24 cellular contexts compared by ENCODE assay signal in genomic region chr7:1926908-1927306, GRCh38.
DNase-seq lines count a peak whose midpoint lies in the region; ATAC-seq and TF ChIP-seq lines count a peak whose summit lies in the region.
"Had no signal": no experiment of that assay in that cellular context is flagged by ENCODE, and none has a peak within 500 bp of the region (broad histone marks: within the 10 kb centered on the region; RNA-seq: fewer than 3 reads in every experiment).

No MANE protein-coding gene starts in this region.

- CTCF ChIA-PET in activated naive CD4-positive, alpha-beta T cell treated with anti-CD3 and anti-CD28 coated beads, Interleukin-2, amount 10 ng/mL, durations not matched to agents 7 days and 5 days (lab: Charles Lee) = no interaction called here

- no peak overlapping the region for H3K4me3 ChIP-seq in upper lobe of right lung
- H3K4me3 ChIP-seq: A549, spleen, vagina had no signal

- peaks cover 65% of the 10 kb centered on the region for H3K4me1 Mint-ChIP-seq in activated naive CD4-positive, alpha-beta T cell treated with anti-CD3 and anti-CD28 coated beads, Interleukin-2, amount 10 ng/mL, durations not matched to agents 7 days and 5 days
- H3K4me1 Mint-ChIP-seq in central memory CD8-positive, alpha-beta T cell = peaks cover 67% of the 10 kb centered on the region
- peaks cover 53 to 70% of the 10 kb centered on the region in 2 donors for H3K4me1 Mint-ChIP-seq in stimulated activated naive B cell treated with anti-CD40 and anti-IgM and Interleukin-4, amounts not matched to agents 10 μg/mL and 1 μg/mL and 100 μg/mL, for 72 hours

- intact Hi-C loops in upper lobe of right lung (cut with DNase I) = no loop called here

- no peaks in the 10 kb centered on the region for H3K36me3 ChIP-seq in upper lobe of right lung
- H3K36me3 ChIP-seq: vagina had no signal

- no peak for DNase-seq in activated naive CD4-positive, alpha-beta T cell treated with anti-CD3 and anti-CD28 coated beads, Interleukin-2, amount 10 ng/mL, durations not matched to agents 7 days and 5 days
- no peak for DNase-seq in activated naive CD4-positive, alpha-beta T cell treated with anti-CD3 and anti-CD28 coated beads, Interleukin-2, amount 50 U/mL, for 72 hours (ENCODE audit: low spot score in 2 of 2)
- DNase-seq in NCI-H748 (lab: John Stamatoyannopoulos, UW; ENCODE audit: unreplicated experiment) (peak; percentile 83), upper lobe of right lung (no peak), SW480 (ENCODE audit: low spot score) (no peak), pons (ENCODE audit: low spot score) (no peak)
- DNase-seq in central memory CD8-positive, alpha-beta T cell (ENCODE audit: low spot score in 2 of 2) = no peak
- DNase-seq in stimulated activated naive B cell treated with anti-CD40 and anti-IgM and Interleukin-4, amounts not matched to agents 10 μg/mL and 1 μg/mL and 100 μg/mL, for 72 hours = no peak
- DNase-seq: activated CD4-positive, alpha-beta T cell treated with anti-CD3 and anti-CD28 coated beads for 1 hour; activated effector memory CD4-positive, alpha-beta T cell treated with anti-CD3 and anti-CD28 coated beads, Interleukin-2, amount 50 U/mL, for 16 hours; anterior cingulate cortex; cerebellar nuclear complex; EL; Kasumi-1; left cardiac atrium; NCI-H1105 treated with DMSO at 0.1 percent for 48 hours; NCI-H2107; NCI-H510A treated with DMSO at 0.1 percent for 48 hours; spleen; stimulated activated CD4-positive, alpha-beta T cell treated with anti-CD3 and anti-CD28 coated beads, Interleukin-4, amount 100 ng/mL, for 4 hours; T-helper 9 cell had no signal

- H3K27ac ChIP-seq in upper lobe of right lung = no peak overlapping the region
- H3K27ac ChIP-seq: A549, vagina had no signal

- H3K4me3 Mint-ChIP-seq in activated naive CD4-positive, alpha-beta T cell treated with anti-CD3 and anti-CD28 coated beads, Interleukin-2, amount 10 ng/mL, durations not matched to agents 7 days and 5 days = no peak overlapping the region
- peak overlapping the region; percentile 54 for H3K4me3 Mint-ChIP-seq in central memory CD8-positive, alpha-beta T cell
- H3K4me3 Mint-ChIP-seq in stimulated activated naive B cell treated with anti-CD40 and anti-IgM and Interleukin-4, amounts not matched to agents 10 μg/mL and 1 μg/mL and 100 μg/mL, for 72 hours = peak overlapping the region in 1 of 2 donors; percentile 30
- H3K4me3 Mint-ChIP-seq: mesothelial cell of epicardium had no signal

- no peak for TF ChIP-seq CTCF in upper lobe of right lung (IDR thresholded peaks at IDR 0.05)

- H3K9me3 Mint-ChIP-seq in activated naive CD4-positive, alpha-beta T cell treated with anti-CD3 and anti-CD28 coated beads, Interleukin-2, amount 10 ng/mL, durations not matched to agents 7 days and 5 days = peaks cover 2% of the 10 kb centered on the region
- no peaks in the 10 kb centered on the region for H3K9me3 Mint-ChIP-seq in activated naive CD4-positive, alpha-beta T cell treated with anti-CD3 and anti-CD28 coated beads, Interleukin-2, amount 50 U/mL, for 72 hours
- H3K9me3 Mint-ChIP-seq in central memory CD8-positive, alpha-beta T cell = no peaks in the 10 kb centered on the region
- H3K9me3 Mint-ChIP-seq in stimulated activated naive B cell treated with anti-CD40 and anti-IgM and Interleukin-4, amounts not matched to agents 10 μg/mL and 1 μg/mL and 100 μg/mL, for 72 hours = no peaks in the 10 kb centered on the region

- ATAC-seq in activated naive CD4-positive, alpha-beta T cell treated with anti-CD3 and anti-CD28 coated beads, Interleukin-2, amount 50 U/mL, for 72 hours = no peak
- ATAC-seq in central memory CD8-positive, alpha-beta T cell (replicated peaks; ENCODE audit: extremely low read depth, poor library complexity, severe bottlenecking) = peak; percentile 33
- ATAC-seq in stimulated activated naive B cell treated with anti-CD40 and anti-IgM and Interleukin-4, amounts not matched to agents 10 μg/mL and 1 μg/mL and 100 μg/mL, for 72 hours (replicated peaks) = peak; percentile 55 to 56
- no peak for ATAC-seq in upper lobe of right lung
- ATAC-seq: A549, left cardiac atrium had no signal

- H3K4me1 ChIP-seq in upper lobe of right lung = no peaks in the 10 kb centered on the region
- H3K4me1 ChIP-seq: A549 had no signal

- H3K36me3 Mint-ChIP-seq in activated naive CD4-positive, alpha-beta T cell treated with anti-CD3 and anti-CD28 coated beads, Interleukin-2, amount 10 ng/mL, durations not matched to agents 7 days and 5 days = peaks cover 49% of the 10 kb centered on the region
- peaks cover 0 to 13% of the 10 kb centered on the region in 2 donors for H3K36me3 Mint-ChIP-seq in activated naive CD4-positive, alpha-beta T cell treated with anti-CD3 and anti-CD28 coated beads, Interleukin-2, amount 50 U/mL, for 72 hours
- H3K36me3 Mint-ChIP-seq in central memory CD8-positive, alpha-beta T cell (ENCODE audit: insufficient read depth) = peaks cover 26% of the 10 kb centered on the region
- H3K36me3 Mint-ChIP-seq in stimulated activated naive B cell treated with anti-CD40 and anti-IgM and Interleukin-4, amounts not matched to agents 10 μg/mL and 1 μg/mL and 100 μg/mL, for 72 hours = peaks cover 32 to 80% of the 10 kb centered on the region in 2 donors

- peak overlapping the region; percentile 63 for H3K27ac Mint-ChIP-seq in activated naive CD4-positive, alpha-beta T cell treated with anti-CD3 and anti-CD28 coated beads, Interleukin-2, amount 10 ng/mL, durations not matched to agents 7 days and 5 days
- H3K27ac Mint-ChIP-seq in activated naive CD4-positive, alpha-beta T cell treated with anti-CD3 and anti-CD28 coated beads, Interleukin-2, amount 50 U/mL, for 72 hours = no peak overlapping the region
- peak overlapping the region; percentile 76 for H3K27ac Mint-ChIP-seq in central memory CD8-positive, alpha-beta T cell (ENCODE audit: low read depth)
- peak overlapping the region; percentile 85 for H3K27ac Mint-ChIP-seq in stimulated activated naive B cell treated with anti-CD40 and anti-IgM and Interleukin-4, amounts not matched to agents 10 μg/mL and 1 μg/mL and 100 μg/mL, for 72 hours
- H3K27ac Mint-ChIP-seq: mesothelial cell of epicardium had no signal

- H3K9me3 ChIP-seq in upper lobe of right lung = no peaks in the 10 kb centered on the region
- H3K9me3 ChIP-seq: A549, spleen, vagina had no signal

- no peaks in the 10 kb centered on the region for H3K27me3 ChIP-seq in upper lobe of right lung
- H3K27me3 ChIP-seq: spleen, vagina had no signal

- peaks cover 35% of the 10 kb centered on the region for H3K27me3 Mint-ChIP-seq in activated naive CD4-positive, alpha-beta T cell treated with anti-CD3 and anti-CD28 coated beads, Interleukin-2, amount 10 ng/mL, durations not matched to agents 7 days and 5 days
- no peaks in the 10 kb centered on the region for H3K27me3 Mint-ChIP-seq in central memory CD8-positive, alpha-beta T cell
- no peaks in the 10 kb centered on the region for H3K27me3 Mint-ChIP-seq in stimulated activated naive B cell treated with anti-CD40 and anti-IgM and Interleukin-4, amounts not matched to agents 10 μg/mL and 1 μg/mL and 100 μg/mL, for 72 hours

Comparison
In these comparisons a context has a peak if more than half of its experiments do, and no peak if none do; other contexts are left out.
1. H3K27ac Mint-ChIP-seq: peak in activated naive CD4-positive, alpha-beta T cell treated with anti-CD3 and anti-CD28 coated beads, Interleukin-2, amount 10 ng/mL, durations not matched to agents 7 days and 5 days (single experiment), central memory CD8-positive, alpha-beta T cell (single experiment) and stimulated activated naive B cell treated with anti-CD40 and anti-IgM and Interleukin-4, amounts not matched to agents 10 μg/mL and 1 μg/mL and 100 μg/mL, for 72 hours (single experiment); none in activated naive CD4-positive, alpha-beta T cell treated with anti-CD3 and anti-CD28 coated beads, Interleukin-2, amount 50 U/mL, for 72 hours (0 of 2).
2. ATAC-seq: peak in central memory CD8-positive, alpha-beta T cell (single experiment) and stimulated activated naive B cell treated with anti-CD40 and anti-IgM and Interleukin-4, amounts not matched to agents 10 μg/mL and 1 μg/mL and 100 μg/mL, for 72 hours (2 of 2); none in activated naive CD4-positive, alpha-beta T cell treated with anti-CD3 and anti-CD28 coated beads, Interleukin-2, amount 50 U/mL, for 72 hours (0 of 2) and upper lobe of right lung (single experiment).